In genomic region chr19:58037927-58038687, GRCh38 we compare ENCODE assay signal across 21 cellular contexts. TPM values are rescaled to one million over a fixed set of nuclear protein-coding genes. Genes with fewer than 3 reads are reported as not detected.
DNase-seq lines count a peak whose midpoint lies in the region; TF ChIP-seq lines count a peak whose summit lies in the region.
"Had no signal": no experiment of that assay in that cellular context is flagged by ENCODE, and none has a peak within 500 bp of the region (broad histone marks: within the 10 kb centered on the region; RNA-seq: fewer than 3 reads in every experiment).

No MANE protein-coding gene starts in this region.

- peaks cover 14% of the 10 kb centered on the region for H3K36me3 Mint-ChIP-seq in progenitor cell of endocrine pancreas (ENCODE audit: insufficient read depth)

- H3K27me3 Mint-ChIP-seq in progenitor cell of endocrine pancreas = peaks cover 3% of the 10 kb centered on the region

- peak overlapping the region; percentile 50 for H3K4me3 Mint-ChIP-seq in progenitor cell of endocrine pancreas (ENCODE audit: low read depth)
- H3K4me3 Mint-ChIP-seq: activated CD8-positive, alpha-beta T cell treated with anti-CD3 and anti-CD28 coated beads, Interleukin-2, amount 10 ng/mL, durations not matched to agents 7 days and 5 days; CD4-positive, alpha-beta memory T cell had no signal

- DNase-seq in NCI-H748 (lab: John Stamatoyannopoulos, UW; ENCODE audit: unreplicated experiment) (peak; percentile 57), NCI-H748 treated with DMSO at 0.1 percent for 48 hours (lab: John Stamatoyannopoulos, UW) (no peak), NCI-H69 (lab: John Stamatoyannopoulos, UW) (peak; percentile 6), globus pallidus (ENCODE audit: low spot score) (peak; percentile 43), progenitor cell of endocrine pancreas (ENCODE audit: low spot score, unreplicated experiment) (no peak), NCI-H1436 treated with DMSO at 0.1 percent for 48 hours (lab: John Stamatoyannopoulos, UW) (no peak), NOMO-1 treated with dmso at 0.1 percent for 144 hours (lab: John Stamatoyannopoulos, UW; ENCODE audit: unreplicated experiment) (no peak), A172 (ENCODE audit: low spot score) (no peak)
- DNase-seq: activated CD8-positive, alpha-beta T cell treated with anti-CD3 and anti-CD28 coated beads, Interleukin-2, amount 10 ng/mL, durations not matched to agents 7 days and 5 days; CD4-positive, alpha-beta memory T cell; cortex of kidney; heart left ventricle; kidney glomerular epithelial cell; NCI-H1694; NCI-H524 treated with DMSO at 0.1 percent for 48 hours; RPMI8226; stimulated activated naive CD4-positive, alpha-beta T cell treated with Interleukin-2 at 50 U/mL for 16 hours; SW 1271 had no signal

- TF ChIP-seq CTCF in progenitor cell of endocrine pancreas (IDR thresholded peaks at IDR 0.05; ENCODE audit: unreplicated experiment) = no peak

- peak overlapping the region; percentile 41 for H3K27ac Mint-ChIP-seq in progenitor cell of endocrine pancreas
- H3K27ac Mint-ChIP-seq: activated CD8-positive, alpha-beta T cell treated with anti-CD3 and anti-CD28 coated beads, Interleukin-2, amount 10 ng/mL, durations not matched to agents 7 days and 5 days; CD4-positive, alpha-beta memory T cell had no signal

- peaks cover 5% of the 10 kb centered on the region for H3K4me1 Mint-ChIP-seq in progenitor cell of endocrine pancreas (ENCODE audit: low read depth)
- H3K4me1 Mint-ChIP-seq: CD4-positive, alpha-beta memory T cell had no signal

- peaks cover 23% of the 10 kb centered on the region for H3K9me3 Mint-ChIP-seq in progenitor cell of endocrine pancreas (ENCODE audit: low read depth)

RNA-seq across cellular contexts. Expression of gene ZSCAN1, which starts 4.3 kb away (rescaled TPM):
- total RNA-seq in progenitor cell of endocrine pancreas = 4.8 and 6.7 TPM in 2 replicates
- total RNA-seq in A172 (2014; rRNA removed; shearing (Covaris generic)) = not detected in 2 replicates
- total RNA-seq: activated CD8-positive, alpha-beta T cell treated with anti-CD3 and anti-CD28 coated beads, Interleukin-2, amount 10 ng/mL, durations not matched to agents 7 days and 5 days; CD4-positive, alpha-beta memory T cell; esophagus muscularis mucosa; heart left ventricle; posterior vena cava; urinary bladder had no signal

RNA-seq across cellular contexts. Expression of gene ZNF135, which starts 21.0 kb away (rescaled TPM):
- 17.3 and 17.9 TPM in 2 replicates for total RNA-seq in progenitor cell of endocrine pancreas
- not detected in 2 replicates for total RNA-seq in A172 (2014; rRNA removed; shearing (Covaris generic))

RNA-seq across cellular contexts. Expression of gene ZNF606, which starts 35.5 kb away (rescaled TPM):
- 48.6 and 49.0 TPM in 2 replicates for total RNA-seq in progenitor cell of endocrine pancreas
- total RNA-seq in A172 (2014; rRNA removed; shearing (Covaris generic)) = 0.07 TPM in 1 of 2 replicates, not detected in the other

RNA-seq across cellular contexts. Expression of gene ZSCAN18, which starts 59.9 kb away (rescaled TPM):
- 111 and 118 TPM in 2 replicates for total RNA-seq in progenitor cell of endocrine pancreas
- total RNA-seq in A172 (2014; rRNA removed; shearing (Covaris generic)) = 2.9 and 5.5 TPM in 2 replicates

Comparison
In these comparisons a context has a peak if more than half of its experiments do, and no peak if none do; other contexts are left out.
1. DNase-seq: peak in NCI-H748 (single experiment), NCI-H69 (single experiment) and globus pallidus (single experiment); none in NCI-H748 treated with DMSO at 0.1 percent for 48 hours (single experiment), progenitor cell of endocrine pancreas (single experiment), NCI-H1436 treated with DMSO at 0.1 percent for 48 hours (single experiment), NOMO-1 treated with dmso at 0.1 percent for 144 hours (single experiment) and A172 (single experiment).
2. RNA of gene ZNF135, which starts 21.0 kb away (total RNA-seq): 17.3 to 17.9 TPM in progenitor cell of endocrine pancreas; not detected in A172; every median in the first group is over 10 times any median in the second.
3. RNA of gene ZNF606, which starts 35.5 kb away (total RNA-seq): 48.6 to 49.0 TPM in progenitor cell of endocrine pancreas; 0.07 TPM in A172; every median in the first group is over 10 times any median in the second.